ENCODE assay signal across 1 cellular context in the genomic region with DNA sequence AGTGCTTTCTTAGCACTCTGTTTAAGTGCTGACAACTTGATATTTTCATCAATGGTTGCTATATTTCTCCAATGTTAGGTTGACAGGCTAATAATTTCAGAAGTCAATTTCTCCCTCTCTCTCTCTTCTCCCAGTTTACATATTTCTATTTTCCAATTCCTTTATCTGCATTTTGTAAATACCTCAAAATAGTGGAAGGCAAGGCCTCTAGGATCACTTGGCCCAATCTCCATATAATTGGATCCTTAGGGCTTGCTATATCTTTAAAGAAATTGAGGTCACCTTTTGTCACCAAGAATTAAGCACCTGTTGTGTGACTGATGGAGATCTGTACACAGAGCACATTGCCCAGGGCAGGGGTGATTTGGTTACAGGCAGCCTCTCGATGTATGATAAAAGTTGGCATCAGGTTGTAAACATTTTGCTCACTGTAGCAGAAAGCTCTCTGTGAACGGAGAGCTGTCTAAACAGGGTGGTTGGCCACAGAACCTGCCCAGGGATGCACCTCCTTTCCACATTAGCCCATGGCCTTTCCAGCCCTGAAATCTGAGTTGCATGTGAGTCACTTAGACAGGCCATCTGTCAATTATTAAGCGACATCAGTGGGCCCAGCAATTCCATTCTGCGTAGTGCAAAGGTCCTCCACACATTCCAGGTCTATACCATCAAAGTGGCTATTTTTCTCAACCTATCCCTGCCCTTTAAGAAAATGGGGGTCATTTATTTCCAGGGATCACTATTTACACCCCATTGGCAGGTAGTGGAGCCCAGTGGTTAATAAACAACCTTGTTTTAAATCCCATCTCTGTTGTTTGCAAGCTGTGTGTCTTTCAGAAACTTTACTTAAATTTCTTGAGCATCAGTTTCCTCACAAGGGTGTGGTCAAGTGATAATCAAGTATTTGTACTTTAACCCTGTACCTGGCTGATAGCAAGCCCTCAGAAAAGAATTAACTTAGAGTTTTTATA.
A peak's percentile ranks its signal among the peaks of the same experiment; 100 is the strongest.
TF ChIP-seq lines count a peak whose summit lies in the region.

No MANE protein-coding gene starts in this region.

TF ChIP-seq in HepG2, 621 proteins besides CTCF, POLR2A, EP300 and RAD21 (continued from another document and continues in another):
- TF ChIP-seq, protein P1, sequence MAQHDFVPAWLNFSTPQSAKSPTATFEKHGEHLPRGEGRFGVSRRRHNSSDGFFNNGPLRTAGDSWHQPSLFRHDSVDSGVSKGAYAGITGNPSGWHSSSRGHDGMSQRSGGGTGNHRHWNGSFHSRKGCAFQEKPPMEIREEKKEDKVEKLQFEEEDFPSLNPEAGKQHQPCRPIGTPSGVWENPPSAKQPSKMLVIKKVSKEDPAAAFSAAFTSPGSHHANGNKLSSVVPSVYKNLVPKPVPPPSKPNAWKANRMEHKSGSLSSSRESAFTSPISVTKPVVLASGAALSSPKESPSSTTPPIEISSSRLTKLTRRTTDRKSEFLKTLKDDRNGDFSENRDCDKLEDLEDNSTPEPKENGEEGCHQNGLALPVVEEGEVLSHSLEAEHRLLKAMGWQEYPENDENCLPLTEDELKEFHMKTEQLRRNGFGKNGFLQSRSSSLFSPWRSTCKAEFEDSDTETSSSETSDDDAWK (CRISPR knock-in tag; IDR thresholded peaks at IDR 0.05), result no peak
- TF ChIP-seq ZNF687 (CRISPR knock-in tag; IDR thresholded peaks at IDR 0.05) (peak; percentile 22; the same call in 1 of the 2 replicates), ARNT (IDR thresholded peaks at IDR 0.05) (no peak), EED (CRISPR knock-in tag; IDR thresholded peaks at IDR 0.05) (no peak), ARID2 (CRISPR knock-in tag; IDR thresholded peaks at IDR 0.05; ENCODE audit: borderline replicate concordance) (no peak), BRCA1 (CRISPR knock-in tag; IDR thresholded peaks at IDR 0.05) (0 out of 2 replicates have a peak, but pooled peaks have one; percentile 29), ZNF10 (CRISPR knock-in tag; IDR thresholded peaks at IDR 0.05; ENCODE audit: borderline replicate concordance, low read depth) (no peak), SMYD3 (CRISPR knock-in tag; IDR thresholded peaks at IDR 0.05) (no peak), RFXAP (CRISPR knock-in tag; IDR thresholded peaks at IDR 0.05; ENCODE audit: borderline replicate concordance) (peak; percentile 88; the same call in 1 of the 2 replicates), ZNF747 (CRISPR knock-in tag; IDR thresholded peaks at IDR 0.05; ENCODE audit: borderline replicate concordance) (peak; percentile 76; the same call in 1 of the 2 replicates), MAFG (CRISPR knock-in tag; IDR thresholded peaks at IDR 0.05) (no peak), ZNF136 (CRISPR knock-in tag; IDR thresholded peaks at IDR 0.05; ENCODE audit: low read depth) (0 out of 2 replicates have a peak, but pooled peaks have one; percentile 56), FOXP1 (IDR thresholded peaks at IDR 0.05) (peak; percentile 45; the same call in 1 of the 2 replicates), FOXP1 (CRISPR knock-in tag; IDR thresholded peaks at IDR 0.05) (peak; percentile 68; the same call in 1 of the 2 replicates), ZNF232 (CRISPR knock-in tag; IDR thresholded peaks at IDR 0.05; ENCODE audit: borderline replicate concordance) (no peak), ARNTL (CRISPR knock-in tag; IDR thresholded peaks at IDR 0.05) (peak; percentile 63; the same call in 1 of the 2 replicates), ZNF879 (CRISPR knock-in tag; IDR thresholded peaks at IDR 0.05) (no peak), ZNF225 (CRISPR knock-in tag; IDR thresholded peaks at IDR 0.05) (no peak), ESRRA (CRISPR knock-in tag; IDR thresholded peaks at IDR 0.05; ENCODE audit: low read depth) (peak; percentile 52; the same call in 1 of the 2 replicates), KDM1A (CRISPR knock-in tag; IDR thresholded peaks at IDR 0.05) (no peak; the same call in 1 of the 2 replicates), ZBTB42 (CRISPR knock-in tag; IDR thresholded peaks at IDR 0.05) (no peak), SNAI1 (CRISPR knock-in tag; IDR thresholded peaks at IDR 0.05; ENCODE audit: borderline replicate concordance) (0 out of 2 replicates have a peak, but pooled peaks have one; percentile 57), PLRG1 (conservative IDR thresholded peaks at IDR 0.05) (no peak), RCOR2 (CRISPR knock-in tag; IDR thresholded peaks at IDR 0.05) (peak; percentile 50; the same call in 1 of the 2 replicates), ZBTB38 (CRISPR knock-in tag; IDR thresholded peaks at IDR 0.05) (peak; percentile 68; the same call in 1 of the 2 replicates), ZNF549 (CRISPR knock-in tag; IDR thresholded peaks at IDR 0.05) (no peak), BCL6 (CRISPR knock-in tag; IDR thresholded peaks at IDR 0.05) (peak; percentile 92), CREB1 (IDR thresholded peaks at IDR 0.05) (0 out of 2 replicates have a peak, but pooled peaks have one; percentile 8), CREB1 (CRISPR knock-in tag; IDR thresholded peaks at IDR 0.05) (peak; percentile 79), XBP1 (CRISPR knock-in tag; IDR thresholded peaks at IDR 0.05) (no peak), ZNF724P (CRISPR knock-in tag; IDR thresholded peaks at IDR 0.05; ENCODE audit: borderline replicate concordance) (no peak), ZNF431 (CRISPR knock-in tag; IDR thresholded peaks at IDR 0.05; ENCODE audit: borderline replicate concordance, low read depth) (0 out of 2 replicates have a peak, but pooled peaks have one; percentile 57), GMEB1 (CRISPR knock-in tag; IDR thresholded peaks at IDR 0.05; ENCODE audit: borderline replicate concordance) (peak; percentile 70; the same call in 1 of the 2 replicates), YY1 (IDR thresholded peaks at IDR 0.05; ENCODE audit: insufficient read depth, insufficient replicate concordance, low read depth, low read length) (no peak), ZNF605 (CRISPR knock-in tag; IDR thresholded peaks at IDR 0.05) (peak; percentile 62; the same call in 1 of the 2 replicates), FOXK1 (CRISPR knock-in tag; IDR thresholded peaks at IDR 0.05; ENCODE audit: borderline replicate concordance, low read depth) (peak; percentile 32; the same call in 1 of the 2 replicates), ZZZ3 (CRISPR knock-in tag; IDR thresholded peaks at IDR 0.05; ENCODE audit: borderline replicate concordance) (no peak)
- TF ChIP-seq, protein P2, sequence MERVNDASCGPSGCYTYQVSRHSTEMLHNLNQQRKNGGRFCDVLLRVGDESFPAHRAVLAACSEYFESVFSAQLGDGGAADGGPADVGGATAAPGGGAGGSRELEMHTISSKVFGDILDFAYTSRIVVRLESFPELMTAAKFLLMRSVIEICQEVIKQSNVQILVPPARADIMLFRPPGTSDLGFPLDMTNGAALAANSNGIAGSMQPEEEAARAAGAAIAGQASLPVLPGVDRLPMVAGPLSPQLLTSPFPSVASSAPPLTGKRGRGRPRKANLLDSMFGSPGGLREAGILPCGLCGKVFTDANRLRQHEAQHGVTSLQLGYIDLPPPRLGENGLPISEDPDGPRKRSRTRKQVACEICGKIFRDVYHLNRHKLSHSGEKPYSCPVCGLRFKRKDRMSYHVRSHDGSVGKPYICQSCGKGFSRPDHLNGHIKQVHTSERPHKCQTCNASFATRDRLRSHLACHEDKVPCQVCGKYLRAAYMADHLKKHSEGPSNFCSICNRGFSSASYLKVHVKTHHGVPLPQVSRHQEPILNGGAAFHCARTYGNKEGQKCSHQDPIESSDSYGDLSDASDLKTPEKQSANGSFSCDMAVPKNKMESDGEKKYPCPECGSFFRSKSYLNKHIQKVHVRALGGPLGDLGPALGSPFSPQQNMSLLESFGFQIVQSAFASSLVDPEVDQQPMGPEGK (CRISPR knock-in tag; IDR thresholded peaks at IDR 0.05), result peak; percentile 81
- TF ChIP-seq, protein P3, sequence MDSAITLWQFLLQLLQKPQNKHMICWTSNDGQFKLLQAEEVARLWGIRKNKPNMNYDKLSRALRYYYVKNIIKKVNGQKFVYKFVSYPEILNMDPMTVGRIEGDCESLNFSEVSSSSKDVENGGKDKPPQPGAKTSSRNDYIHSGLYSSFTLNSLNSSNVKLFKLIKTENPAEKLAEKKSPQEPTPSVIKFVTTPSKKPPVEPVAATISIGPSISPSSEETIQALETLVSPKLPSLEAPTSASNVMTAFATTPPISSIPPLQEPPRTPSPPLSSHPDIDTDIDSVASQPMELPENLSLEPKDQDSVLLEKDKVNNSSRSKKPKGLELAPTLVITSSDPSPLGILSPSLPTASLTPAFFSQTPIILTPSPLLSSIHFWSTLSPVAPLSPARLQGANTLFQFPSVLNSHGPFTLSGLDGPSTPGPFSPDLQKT (CRISPR knock-in tag; IDR thresholded peaks at IDR 0.05; ENCODE audit: borderline replicate concordance), result no peak
- TF ChIP-seq, protein P4, sequence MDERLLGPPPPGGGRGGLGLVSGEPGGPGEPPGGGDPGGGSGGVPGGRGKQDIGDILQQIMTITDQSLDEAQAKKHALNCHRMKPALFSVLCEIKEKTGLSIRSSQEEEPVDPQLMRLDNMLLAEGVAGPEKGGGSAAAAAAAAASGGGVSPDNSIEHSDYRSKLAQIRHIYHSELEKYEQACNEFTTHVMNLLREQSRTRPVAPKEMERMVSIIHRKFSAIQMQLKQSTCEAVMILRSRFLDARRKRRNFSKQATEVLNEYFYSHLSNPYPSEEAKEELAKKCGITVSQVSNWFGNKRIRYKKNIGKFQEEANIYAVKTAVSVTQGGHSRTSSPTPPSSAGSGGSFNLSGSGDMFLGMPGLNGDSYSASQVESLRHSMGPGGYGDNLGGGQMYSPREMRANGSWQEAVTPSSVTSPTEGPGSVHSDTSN (CRISPR knock-in tag; IDR thresholded peaks at IDR 0.05), result peak; percentile 65
- TF ChIP-seq, protein P5, sequence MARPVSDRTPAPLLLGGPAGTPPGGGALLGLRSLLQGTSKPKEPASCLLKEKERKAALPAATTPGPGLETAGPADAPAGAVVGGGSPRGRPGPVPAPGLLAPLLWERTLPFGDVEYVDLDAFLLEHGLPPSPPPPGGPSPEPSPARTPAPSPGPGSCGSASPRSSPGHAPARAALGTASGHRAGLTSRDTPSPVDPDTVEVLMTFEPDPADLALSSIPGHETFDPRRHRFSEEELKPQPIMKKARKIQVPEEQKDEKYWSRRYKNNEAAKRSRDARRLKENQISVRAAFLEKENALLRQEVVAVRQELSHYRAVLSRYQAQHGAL (CRISPR knock-in tag; IDR thresholded peaks at IDR 0.05; ENCODE audit: not compliant biosample characterization), result no peak
- TF ChIP-seq, protein P6, sequence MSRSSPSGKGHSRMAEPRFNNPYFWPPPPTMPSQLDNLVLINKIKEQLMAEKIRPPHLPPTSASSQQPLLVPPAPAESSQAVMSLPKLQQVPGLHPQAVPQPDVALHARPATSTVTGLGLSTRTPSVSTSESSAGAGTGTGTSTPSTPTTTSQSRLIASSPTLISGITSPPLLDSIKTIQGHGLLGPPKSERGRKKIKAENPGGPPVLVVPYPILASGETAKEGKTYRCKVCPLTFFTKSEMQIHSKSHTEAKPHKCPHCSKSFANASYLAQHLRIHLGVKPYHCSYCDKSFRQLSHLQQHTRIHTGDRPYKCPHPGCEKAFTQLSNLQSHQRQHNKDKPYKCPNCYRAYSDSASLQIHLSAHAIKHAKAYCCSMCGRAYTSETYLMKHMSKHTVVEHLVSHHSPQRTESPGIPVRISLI (CRISPR knock-in tag; IDR thresholded peaks at IDR 0.05; ENCODE audit: borderline replicate concordance), result peak; percentile 61; the same call in 1 of the 2 replicates
- TF ChIP-seq, protein P7, sequence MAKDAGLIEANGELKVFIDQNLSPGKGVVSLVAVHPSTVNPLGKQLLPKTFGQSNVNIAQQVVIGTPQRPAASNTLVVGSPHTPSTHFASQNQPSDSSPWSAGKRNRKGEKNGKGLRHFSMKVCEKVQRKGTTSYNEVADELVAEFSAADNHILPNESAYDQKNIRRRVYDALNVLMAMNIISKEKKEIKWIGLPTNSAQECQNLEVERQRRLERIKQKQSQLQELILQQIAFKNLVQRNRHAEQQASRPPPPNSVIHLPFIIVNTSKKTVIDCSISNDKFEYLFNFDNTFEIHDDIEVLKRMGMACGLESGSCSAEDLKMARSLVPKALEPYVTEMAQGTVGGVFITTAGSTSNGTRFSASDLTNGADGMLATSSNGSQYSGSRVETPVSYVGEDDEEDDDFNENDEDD (CRISPR knock-in tag; IDR thresholded peaks at IDR 0.05; ENCODE audit: borderline replicate concordance), result no peak
